8 cellular contexts compared by ENCODE assay signal in the genomic region with DNA sequence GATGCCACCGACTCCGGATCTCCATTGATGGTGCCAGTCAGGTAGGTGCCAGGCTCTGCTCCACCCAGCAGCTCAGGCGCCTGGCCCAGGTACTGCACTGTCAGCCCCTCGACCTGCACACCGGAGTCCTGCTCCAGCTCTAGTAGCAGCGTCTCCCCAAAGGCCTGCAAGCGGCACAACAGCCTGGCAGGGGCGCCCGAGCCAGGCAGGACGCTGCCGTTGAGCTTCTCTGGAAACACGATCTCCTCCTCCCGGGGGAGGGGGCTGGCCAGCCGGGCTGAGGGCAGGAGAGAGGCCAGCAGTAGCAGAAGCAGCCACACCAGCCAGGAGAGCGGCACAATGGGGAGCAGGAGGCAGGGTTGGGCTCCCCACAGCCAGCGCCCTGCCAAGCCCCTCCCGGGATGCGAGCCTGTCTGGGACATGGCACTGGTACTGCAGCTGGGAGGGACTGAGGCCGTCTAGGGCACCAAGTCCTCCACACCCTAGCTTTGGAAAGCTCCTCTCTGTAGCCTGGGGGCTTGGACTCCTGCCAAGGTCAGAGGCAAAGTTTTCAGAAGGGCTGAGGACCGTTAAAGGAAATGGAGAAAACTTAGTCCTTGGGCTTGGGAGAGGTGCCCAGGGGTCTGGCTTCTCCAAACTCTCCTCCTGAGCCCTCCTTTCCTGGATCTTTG. TPM values are rescaled to one million over a fixed set of nuclear protein-coding genes. Genes with fewer than 3 reads are reported as not detected.
DNase-seq lines count a peak whose midpoint lies in the region; ATAC-seq and TF ChIP-seq lines count a peak whose summit lies in the region.

No MANE protein-coding gene starts in this region.

- peaks cover 0 to 2% of the 10 kb centered on the region in 2 donors for H3K36me3 ChIP-seq in esophagus (ENCODE audit: control insufficient read depth in 2 of 2, insufficient read depth in 2 of 2, low read length in 1 of 2)

- peak overlapping the region; percentile 9 to 30 for H3K4me3 ChIP-seq in esophagus (ENCODE audit: low read depth in 1 of 2, low read length in 2 of 2)

- peaks cover 2 to 27% of the 10 kb centered on the region in 2 donors for H3K4me1 ChIP-seq in esophagus (ENCODE audit: control insufficient read depth in 2 of 2, insufficient read depth in 2 of 2, low read length in 1 of 2)

- no peak for ATAC-seq in GM21447 (IDR thresholded peaks at IDR 0.05; ENCODE audit: unreplicated experiment)
- no peak for ATAC-seq in HG02571 (IDR thresholded peaks at IDR 0.05; ENCODE audit: unreplicated experiment)

- TF ChIP-seq CTCF in nephron progenitor cell (IDR thresholded peaks at IDR 0.05): no peak

- peak overlapping the region; percentile 79 for H3K4me3 Mint-ChIP-seq in nephron progenitor cell

- 18 to 34% methylated on average over 20 of the region's 20 CpGs for WGBS in esophagus, 2 donors

- H3K27ac Mint-ChIP-seq in nephron progenitor cell: peak overlapping the region; percentile 86

- DNase-seq in C1 segment of cervical spinal cord (lab: John Stamatoyannopoulos, UW) (peak in 9 of 14 donors; percentile 27 to 73 (median 54)), NCI-H526 treated with DMSO at 0.1 percent for 48 hours (lab: John Stamatoyannopoulos, UW) (peak; percentile 82), nephron progenitor cell (peak; percentile 78), mucosa of gallbladder (ENCODE audit: low spot score) (no peak)
- DNase-seq in activated CD4-positive, alpha-beta T cell treated with anti-CD3 and anti-CD28 coated beads, Interleukin-2, amount 50 U/mL, for 4 hours: no peak

- no peaks in the 10 kb centered on the region for H3K27me3 ChIP-seq in esophagus (ENCODE audit: control insufficient read depth in 1 of 2, insufficient read depth in 2 of 2, low read length in 2 of 2)

- no peaks in the 10 kb centered on the region for H3K9me3 ChIP-seq in esophagus (ENCODE audit: control insufficient read depth in 2 of 2, insufficient read depth in 1 of 2, low read depth in 1 of 2, low read length in 1 of 2)

- peaks cover 3% of the 10 kb centered on the region for H3K27me3 Mint-ChIP-seq in nephron progenitor cell (ENCODE audit: low read depth, poor library complexity)

- H3K9me3 Mint-ChIP-seq in nephron progenitor cell: no peaks in the 10 kb centered on the region

- peaks cover 62% of the 10 kb centered on the region for H3K4me1 Mint-ChIP-seq in nephron progenitor cell

- H3K27ac ChIP-seq in esophagus (ENCODE audit: low read depth in 2 of 2, low read length in 1 of 2): peak overlapping the region; percentile 71 to 100

- no peaks in the 10 kb centered on the region for H3K36me3 Mint-ChIP-seq in nephron progenitor cell (ENCODE audit: low read depth)

RNA-seq across cellular contexts. Expression of a gene that starts 0.5 kb away (rescaled TPM):
- 1 to 10 TPM in 1 of 2 donors, under 1 TPM in 1; 0.82 to 1.1 TPM for polyA plus RNA-seq in esophagus
- 7.3 TPM for total RNA-seq in mucosa of gallbladder

RNA-seq across cellular contexts. Expression of a gene that starts 3.8 kb away (rescaled TPM):
- polyA plus RNA-seq in esophagus: 10 to 100 TPM; 27.8 to 76.0 TPM
- total RNA-seq in mucosa of gallbladder: 82.5 TPM

RNA-seq across cellular contexts. Expression of a gene that starts 16.8 kb away (rescaled TPM):
- 10 to 100 TPM; 10.0 to 14.0 TPM for polyA plus RNA-seq in esophagus
- 31.5 TPM for total RNA-seq in mucosa of gallbladder

RNA-seq across cellular contexts. Expression of a gene that starts 21.0 kb away (rescaled TPM):
- polyA plus RNA-seq in esophagus: 10 to 100 TPM; 18.3 to 18.8 TPM
- 36.4 TPM for total RNA-seq in mucosa of gallbladder

RNA-seq across cellular contexts. Expression of a gene that starts 25.1 kb away (rescaled TPM):
- not detected for polyA plus RNA-seq in esophagus
- total RNA-seq in mucosa of gallbladder: 5.1 TPM

Comparison
In these comparisons a context has a peak if more than half of its experiments do, and no peak if none do; other contexts are left out.
1. DNase-seq: peak in C1 segment of cervical spinal cord (9 of 14), NCI-H526 treated with DMSO at 0.1 percent for 48 hours (single experiment) and nephron progenitor cell (single experiment); none in activated CD4-positive, alpha-beta T cell treated with anti-CD3 and anti-CD28 coated beads, Interleukin-2, amount 50 U/mL, for 4 hours (0 of 2) and mucosa of gallbladder (single experiment).